In the genomic region with DNA sequence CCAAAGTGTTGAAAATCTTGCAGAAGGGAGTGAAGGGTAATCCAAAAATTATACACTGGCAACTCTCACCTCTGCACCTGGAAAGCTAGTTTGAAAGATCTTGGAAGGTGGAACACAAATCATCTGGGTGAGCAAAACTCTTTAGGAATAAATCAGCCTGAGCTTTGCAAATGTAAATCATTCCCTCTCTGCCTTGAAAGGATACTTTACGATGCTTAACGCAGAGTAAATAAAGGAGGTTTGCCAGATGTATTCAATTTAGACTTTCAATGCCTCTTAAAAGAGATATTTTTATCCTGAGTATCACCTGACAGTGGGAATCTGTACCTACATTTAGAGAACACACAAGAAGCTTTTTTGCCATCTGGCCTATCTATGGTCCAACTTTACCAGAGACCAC, we compare ENCODE assay signal across 1 cellular context.
TF ChIP-seq lines count a peak whose summit lies in the region.

No MANE protein-coding gene starts in this region.

TF ChIP-seq in IMR-90, 13 proteins besides CTCF, POLR2A, EP300 and RAD21:
- TF ChIP-seq RCOR1 (IDR thresholded peaks at IDR 0.05; ENCODE audit: insufficient replicate concordance, low read length) (no peak), SMC3 (IDR thresholded peaks at IDR 0.05; ENCODE audit: low read depth, low read length) (no peak), BHLHE40 (IDR thresholded peaks at IDR 0.05; ENCODE audit: low read depth, low read length) (no peak), NFE2L2 (IDR thresholded peaks at IDR 0.05; ENCODE audit: low read depth, low read length) (no peak), CHD1 (IDR thresholded peaks at IDR 0.05; ENCODE audit: low read depth, low read length) (no peak), MXI1 (IDR thresholded peaks at IDR 0.05; ENCODE audit: borderline replicate concordance, low read depth, low read length) (no peak), MAFK (IDR thresholded peaks at IDR 0.05; ENCODE audit: low read depth, low read length) (no peak), ELK1 (IDR thresholded peaks at IDR 0.05; ENCODE audit: borderline replicate concordance, low read depth, low read length) (no peak), CEBPB (IDR thresholded peaks at IDR 0.05; ENCODE audit: low read depth, low read length) (no peak), MAZ (IDR thresholded peaks at IDR 0.05; ENCODE audit: borderline replicate concordance, low read depth, low read length) (no peak), FOS (IDR thresholded peaks at IDR 0.05; ENCODE audit: low read depth, low read length) (no peak), RFX5 (IDR thresholded peaks at IDR 0.05; ENCODE audit: low read depth, low read length) (no peak)
- TF ChIP-seq, protein P1, sequence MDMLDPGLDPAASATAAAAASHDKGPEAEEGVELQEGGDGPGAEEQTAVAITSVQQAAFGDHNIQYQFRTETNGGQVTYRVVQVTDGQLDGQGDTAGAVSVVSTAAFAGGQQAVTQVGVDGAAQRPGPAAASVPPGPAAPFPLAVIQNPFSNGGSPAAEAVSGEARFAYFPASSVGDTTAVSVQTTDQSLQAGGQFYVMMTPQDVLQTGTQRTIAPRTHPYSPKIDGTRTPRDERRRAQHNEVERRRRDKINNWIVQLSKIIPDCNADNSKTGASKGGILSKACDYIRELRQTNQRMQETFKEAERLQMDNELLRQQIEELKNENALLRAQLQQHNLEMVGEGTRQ (IDR thresholded peaks at IDR 0.05; ENCODE audit: low read depth, low read length), result no peak
